ENCODE assay signal across 23 cellular contexts in the genomic region with DNA sequence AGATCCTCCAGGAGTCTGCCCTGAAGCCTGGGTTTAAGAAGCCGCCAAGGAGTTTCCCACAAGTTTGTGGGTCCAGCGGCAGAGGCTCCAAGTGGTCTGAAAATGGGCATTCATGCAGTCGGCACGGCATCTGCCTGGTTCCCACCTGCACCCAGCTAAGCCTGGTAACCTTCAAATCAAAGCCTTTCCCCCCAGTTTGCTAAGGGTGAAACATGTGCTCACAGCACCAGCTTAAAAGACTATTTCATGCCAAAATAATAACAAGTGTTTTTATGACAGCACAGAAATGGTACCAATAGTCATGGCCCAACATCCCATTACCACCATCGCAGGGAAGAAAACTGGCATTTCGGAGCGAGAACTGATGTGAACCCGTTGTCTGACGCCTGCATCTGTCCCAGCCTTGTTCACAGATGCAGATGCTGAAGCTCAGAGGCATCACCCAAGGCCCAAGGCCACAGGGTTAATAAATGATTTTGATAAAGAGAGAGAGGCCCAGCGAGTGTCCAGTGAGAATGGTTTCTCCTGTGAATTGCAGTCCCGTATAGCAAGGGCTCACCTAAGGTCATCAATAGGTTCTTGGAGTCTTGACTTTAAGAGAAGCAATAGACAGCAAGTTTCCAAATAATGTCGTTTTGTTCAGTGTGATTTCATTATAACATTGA.
"Had no signal": no experiment of that assay in that cellular context is flagged by ENCODE, and none has a peak within 500 bp of the region (broad histone marks: within the 10 kb centered on the region; RNA-seq: fewer than 3 reads in every experiment).

No MANE protein-coding gene starts in this region.

- DNase-seq: activated CD4-positive, alpha-beta memory T cell treated with anti-CD3 and anti-CD28 coated beads for 36 hours; activated CD4-positive, alpha-beta T cell treated with anti-CD3 and anti-CD28 coated beads, Interleukin-2, amount 10 ng/mL, durations not matched to agents 7 days and 5 days; activated CD4-positive, CD25-positive, alpha-beta regulatory T cell; activated CD8-positive, alpha-beta memory T cell treated with anti-CD3 and anti-CD28 coated beads for 24 hours; activated effector memory CD4-positive, alpha-beta T cell treated with anti-CD3 and anti-CD28 coated beads, Interleukin-2, amount 50 U/mL, for 16 hours; activated naive CD4-positive, alpha-beta T cell treated with anti-CD3 and anti-CD28 coated beads for 36 hours; activated T-cell treated with anti-CD3 and anti-CD28 coated beads, Interleukin-2, amount 50 U/mL, for 4 hours; amygdala; MG63; MV-4-11; NCI-H1092 treated with DMSO at 0.1 percent for 48 hours; NCI-H1417 treated with DMSO at 0.1 percent for 48 hours; NCI-H1694; NCI-H2029 treated with DMSO at 0.1 percent for 48 hours; NCI-H345; NCI-H510A; NCI-H526 treated with DMSO at 0.1 percent for 48 hours; NCI-H82; SHP77 treated with DMSO at 0.1 percent for 48 hours; T-helper 17 cell; T-helper 9 cell had no signal

- FAIRE-seq: astrocyte, RCC 7860 had no signal

- ATAC-seq: activated T-cell treated with anti-CD3 and anti-CD28 coated beads, Interleukin-2, amount 50 U/mL, for 4 hours; T-helper 17 cell had no signal

- H3K4me3 ChIP-seq: MG63 had no signal

- H3K9me3 ChIP-seq: MG63 had no signal

- H3K36me3 ChIP-seq: MG63 had no signal

- H3K27me3 ChIP-seq: MG63 had no signal
